8 cellular contexts compared by ENCODE assay signal in the genomic region with DNA sequence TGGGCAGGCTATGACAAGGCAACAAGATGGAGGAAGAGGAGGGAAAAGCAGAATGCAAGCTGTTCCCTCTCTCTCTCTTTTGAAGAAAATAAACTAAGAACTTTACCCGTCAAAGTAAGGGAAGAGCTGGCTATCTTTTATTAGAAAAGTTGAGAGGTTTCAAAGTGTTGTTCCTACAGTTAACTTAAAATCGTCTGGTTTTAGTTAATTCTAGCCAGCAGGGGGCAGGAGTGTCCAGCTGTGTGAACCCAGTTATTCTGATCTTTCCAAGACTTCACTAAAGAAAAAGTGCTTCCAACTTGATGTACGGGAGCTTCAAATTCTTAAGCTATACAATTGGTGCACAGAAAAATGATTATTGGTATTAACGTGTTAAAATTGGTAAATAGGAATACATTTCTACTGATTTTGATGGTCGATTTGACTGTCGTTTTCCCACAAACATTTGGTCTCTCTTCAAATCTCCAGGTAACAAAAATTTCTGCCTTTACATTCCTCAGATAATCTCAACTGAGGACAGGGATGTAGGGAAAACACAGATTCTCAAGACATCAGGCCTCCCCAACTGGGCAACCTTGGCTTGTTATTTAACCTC. TPM values are rescaled to one million over a fixed set of nuclear protein-coding genes. Genes with fewer than 3 reads are reported as not detected.
A peak's percentile ranks its signal among the peaks of the same experiment; 100 is the strongest.
DNase-seq lines count a peak whose midpoint lies in the region; ATAC-seq and TF ChIP-seq lines count a peak whose summit lies in the region.

No MANE protein-coding gene starts in this region.

- intact Hi-C loops in IMR-90 (cut with micrococcal nuclease), result loop anchor here (1.0 to 5.0 kb wide), 8 partner anchors 94 to 631 kb away; a partner anchor contains a TSS

- ATAC-seq in IMR-90 (ENCODE audit: low read depth) (peak; percentile 71), SK-N-SH treated with all-trans-retinoic acid at 6 μM for 48 hours (peak; percentile 32), HG02981 (IDR thresholded peaks at IDR 0.05; ENCODE audit: unreplicated experiment) (no peak)

- no peak overlapping the region for H2BK5ac ChIP-seq in IMR-90 (ENCODE audit: low read depth, low read length, poor library complexity, severe bottlenecking)

- H3K4ac ChIP-seq in IMR-90 (ENCODE audit: low read depth, low read length), result no peak overlapping the region

- dilution Hi-C loops in IMR-90 (cut with HindIII; ENCODE audit: low sequenced_read_pairs, unreplicated experiment), result no loop called here

- H3K9ac ChIP-seq in IMR-90 (ENCODE audit: low read depth, low read length), result no peak overlapping the region; the same call in 1 of the 2 replicates

- WGBS in IMR-90 (ENCODE audit: extremely low coverage in 2 of 2, insufficient read length in 1 of 2), 2 experiments, result no CpG with 5 or more reads among the region's 6 CpGs

- no peak overlapping the region for H2BK15ac ChIP-seq in IMR-90 (ENCODE audit: low read depth, low read length)

- H3K9me3 ChIP-seq in IMR-90 (ENCODE audit: control insufficient read depth, insufficient read depth, low read length), result no peaks in the 10 kb centered on the region

- peak; percentile 73 for TF ChIP-seq CTCF in IMR-90 (conservative IDR thresholded peaks at IDR 0.05; ENCODE audit: low read depth, low read length)
- TF ChIP-seq CTCF in kidney epithelial cell (IDR thresholded peaks at IDR 0.05; ENCODE audit: insufficient read depth, low read length, poor library complexity, severe bottlenecking), result peak; percentile 67

- peaks cover 9% of the 10 kb centered on the region for H3K27me3 ChIP-seq in IMR-90 (ENCODE audit: control insufficient read depth, insufficient read depth, low read length)
- peaks cover 6% of the 10 kb centered on the region for H3K27me3 ChIP-seq in kidney epithelial cell (ENCODE audit: control insufficient read depth, insufficient read depth, low read length)

- no peaks in the 10 kb centered on the region for H4K20me1 ChIP-seq in IMR-90 (ENCODE audit: insufficient read depth, low read length)

- H2BK20ac ChIP-seq in IMR-90 (ENCODE audit: low read depth, low read length), result no peak overlapping the region

- in situ Hi-C loops in IMR-90 (cut with MboI; ENCODE audit: low sequenced_read_pairs), result loop anchor here (5.0 to 10.0 kb wide), 2 partner anchors 359 to 627 kb away; no protein-coding TSS in a partner anchor
- in situ Hi-C loops in T47D (cut with HindIII; ENCODE audit: low pct_unique_long_range_greater_than_20kb, low sequenced_read_pairs), result no loop called here

- no peak overlapping the region for H3K23ac ChIP-seq in IMR-90 (ENCODE audit: low read depth, low read length)

- no peaks in the 10 kb centered on the region for H3K9me1 ChIP-seq in IMR-90 (ENCODE audit: insufficient read depth, low read length)

- no peak overlapping the region for H3K56ac ChIP-seq in IMR-90 (ENCODE audit: extremely low read depth, insufficient read depth, low read length)

- no peaks in the 10 kb centered on the region for H3K79me1 ChIP-seq in IMR-90 (ENCODE audit: low read depth in 1 of 2, low read length in 2 of 2)

- no peak overlapping the region for H3K14ac ChIP-seq in IMR-90 (replicated peaks; ENCODE audit: low read depth, low read length)

- no peak overlapping the region for H4K8ac ChIP-seq in IMR-90 (ENCODE audit: low read depth in 2 of 2, low read length in 2 of 2)

- no peak for TF ChIP-seq POLR2A in IMR-90 (IDR thresholded peaks at IDR 0.05; ENCODE audit: low read depth, low read length)

- no peak overlapping the region for H4K91ac ChIP-seq in IMR-90 (ENCODE audit: insufficient read depth, low read depth, low read length)

- DNase-seq in NCI-H2171 treated with DMSO at 0.1 percent for 48 hours (lab: John Stamatoyannopoulos, UW) (peak; percentile 40), NCI-H2171 (lab: John Stamatoyannopoulos, UW) (no peak), IMR-90 (peak; percentile 53), T47D (ENCODE audit: low read depth in 1 of 2, low spot score in 1 of 2) (peak; percentile 51 to 73), kidney epithelial cell (ENCODE audit: low read depth) (peak; percentile 2)
- peak; percentile 13 for DNase-seq in stimulated activated CD4-positive, alpha-beta T cell treated with anti-CD3 and anti-CD28 coated beads, Interleukin-4, amount 100 ng/mL, for 1 hour

- no peak overlapping the region for H2AK5ac ChIP-seq in IMR-90 (ENCODE audit: low read depth, low read length)

- peak overlapping the region; percentile 17; the same call in 1 of the 2 replicates for H3K4me2 ChIP-seq in IMR-90 (ENCODE audit: low read depth, low read length)

- no peak overlapping the region for H3K4me3 ChIP-seq in IMR-90 (ENCODE audit: insufficient read depth, low read depth, low read length)
- no peak overlapping the region for H3K4me3 ChIP-seq in kidney epithelial cell (ENCODE audit: low read depth, low read length)

- CTCF ChIA-PET in IMR-90 (lab: Yijun Ruan, JAX), result interaction anchor here (0.6 to 1.8 kb wide), 18 partner anchors 11 to 631 kb away, joined by 3 to 9 read pairs (median 4); no protein-coding TSS in a partner anchor

- H3K18ac ChIP-seq in IMR-90 (ENCODE audit: low read depth, low read length), result no peak overlapping the region

- no peaks in the 10 kb centered on the region for H3K4me1 ChIP-seq in IMR-90 (ENCODE audit: control insufficient read depth, insufficient read depth, low read length)

- POLR2A ChIA-PET in IMR-90 (lab: Charles Lee; ENCODE audit: unreplicated experiment), result no interaction called here

- H3K27ac ChIP-seq in IMR-90 (ENCODE audit: insufficient read depth, low read length), result no peak overlapping the region

- no peak overlapping the region for H2BK120ac ChIP-seq in IMR-90 (ENCODE audit: low read depth, low read length)

- no peak overlapping the region for H2AK9ac ChIP-seq in IMR-90 (replicated peaks; ENCODE audit: low read depth, low read length, poor library complexity)

- no peak overlapping the region for H2AFZ ChIP-seq in IMR-90 (replicated peaks; ENCODE audit: low read length, poor library complexity)

- TF ChIP-seq RAD21 in IMR-90 (IDR thresholded peaks at IDR 0.05; ENCODE audit: low read length), result peak; percentile 78

- H4K5ac ChIP-seq in IMR-90 (ENCODE audit: low read depth, low read length), result no peak overlapping the region

- H3K36me3 ChIP-seq in IMR-90 (ENCODE audit: control insufficient read depth, insufficient read depth, low read length) (no peaks in the 10 kb centered on the region), kidney epithelial cell (ENCODE audit: control insufficient read depth, insufficient read depth, low read length) (no peaks in the 10 kb centered on the region)

- BruUV-seq in IMR-90 (replicated peaks; lab: Mats Ljungman, UMichigan), result no TSS peak

TF ChIP-seq in IMR-90, 13 proteins besides CTCF, POLR2A, EP300 and RAD21:
- TF ChIP-seq MXI1 (IDR thresholded peaks at IDR 0.05; ENCODE audit: borderline replicate concordance, low read depth, low read length) (no peak), SMC3 (IDR thresholded peaks at IDR 0.05; ENCODE audit: low read depth, low read length) (peak; percentile 71), RFX5 (IDR thresholded peaks at IDR 0.05; ENCODE audit: low read depth, low read length) (no peak)

TF ChIP-seq in SK-N-SH treated with all-trans-retinoic acid at 6 μM for 48 hours, 23 proteins besides CTCF, POLR2A, EP300 and RAD21 (continues in another document):
- TF ChIP-seq, protein P1, sequence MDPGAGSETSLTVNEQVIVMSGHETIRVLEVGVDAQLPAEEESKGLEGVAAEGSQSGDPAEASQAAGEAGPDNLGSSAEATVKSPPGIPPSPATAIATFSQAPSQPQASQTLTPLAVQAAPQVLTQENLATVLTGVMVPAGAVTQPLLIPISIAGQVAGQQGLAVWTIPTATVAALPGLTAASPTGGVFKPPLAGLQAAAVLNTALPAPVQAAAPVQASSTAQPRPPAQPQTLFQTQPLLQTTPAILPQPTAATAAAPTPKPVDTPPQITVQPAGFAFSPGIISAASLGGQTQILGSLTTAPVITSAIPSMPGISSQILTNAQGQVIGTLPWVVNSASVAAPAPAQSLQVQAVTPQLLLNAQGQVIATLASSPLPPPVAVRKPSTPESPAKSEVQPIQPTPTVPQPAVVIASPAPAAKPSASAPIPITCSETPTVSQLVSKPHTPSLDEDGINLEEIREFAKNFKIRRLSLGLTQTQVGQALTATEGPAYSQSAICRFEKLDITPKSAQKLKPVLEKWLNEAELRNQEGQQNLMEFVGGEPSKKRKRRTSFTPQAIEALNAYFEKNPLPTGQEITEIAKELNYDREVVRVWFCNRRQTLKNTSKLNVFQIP (CRISPR knock-in tag; IDR thresholded peaks at IDR 0.05; ENCODE audit: borderline replicate concordance, low read depth), result no peak
- TF ChIP-seq ZFP3 (CRISPR knock-in tag; IDR thresholded peaks at IDR 0.05) (no peak), SNAI2 (CRISPR knock-in tag; IDR thresholded peaks at IDR 0.05) (no peak), TCF4 (CRISPR knock-in tag; IDR thresholded peaks at IDR 0.05; ENCODE audit: borderline replicate concordance) (no peak), ZNF565 (CRISPR knock-in tag; conservative IDR thresholded peaks at IDR 0.05; ENCODE audit: low read depth) (no peak)
- TF ChIP-seq, protein P2, sequence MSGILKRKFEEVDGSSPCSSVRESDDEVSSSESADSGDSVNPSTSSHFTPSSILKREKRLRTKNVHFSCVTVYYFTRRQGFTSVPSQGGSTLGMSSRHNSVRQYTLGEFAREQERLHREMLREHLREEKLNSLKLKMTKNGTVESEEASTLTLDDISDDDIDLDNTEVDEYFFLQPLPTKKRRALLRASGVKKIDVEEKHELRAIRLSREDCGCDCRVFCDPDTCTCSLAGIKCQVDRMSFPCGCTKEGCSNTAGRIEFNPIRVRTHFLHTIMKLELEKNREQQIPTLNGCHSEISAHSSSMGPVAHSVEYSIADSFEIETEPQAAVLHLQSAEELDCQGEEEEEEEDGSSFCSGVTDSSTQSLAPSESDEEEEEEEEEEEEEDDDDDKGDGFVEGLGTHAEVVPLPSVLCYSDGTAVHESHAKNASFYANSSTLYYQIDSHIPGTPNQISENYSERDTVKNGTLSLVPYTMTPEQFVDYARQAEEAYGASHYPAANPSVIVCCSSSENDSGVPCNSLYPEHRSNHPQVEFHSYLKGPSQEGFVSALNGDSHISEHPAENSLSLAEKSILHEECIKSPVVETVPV (CRISPR knock-in tag; IDR thresholded peaks at IDR 0.05), result no peak

RNA-seq across cellular contexts. Expression of a gene that starts 28.4 kb away (rescaled TPM):
- total RNA-seq in IMR-90 (2012; rRNA removed), result 39.3 and 45.0 TPM in 2 replicates
- 9.9 and 13.2 TPM in 2 replicates for polyA plus RNA-seq in IMR-90 (2012; rRNA removed)
- polyA plus RNA-seq in IMR-90 (2012; cell fraction: cytosol; rRNA removed), result 1.3 and 2.0 TPM in 2 replicates
- polyA plus RNA-seq in IMR-90 (2012; cell fraction: nucleus; rRNA removed; ENCODE audit: low replicate concordance), result 3.8 and 74.2 TPM in 2 replicates
- total RNA-seq in kidney epithelial cell, result 16.9 and 17.9 TPM in 2 replicates
